8 cellular contexts compared by ENCODE assay signal in genomic region chr18:63131106-63131943, GRCh38.
DNase-seq lines count a peak whose midpoint lies in the region; ATAC-seq and TF ChIP-seq lines count a peak whose summit lies in the region.

No MANE protein-coding gene starts in this region.

- H3K4me1 ChIP-seq in RWPE2 (ENCODE audit: insufficient read depth, poor library complexity, severe bottlenecking): no peaks in the 10 kb centered on the region
- H3K4me1 ChIP-seq in left ventricle myocardium inferior: peaks cover 12% of the 10 kb centered on the region
- peaks cover 18 to 23% of the 10 kb centered on the region in 2 donors for H3K4me1 ChIP-seq in gastrocnemius medialis

- no peak overlapping the region for H3K4me3 Mint-ChIP-seq in activated naive CD8-positive, alpha-beta T cell treated with anti-CD3 and anti-CD28 coated beads, Interleukin-2, amount 50 U/mL, for 24 hours

- peak; percentile 56 for TF ChIP-seq CTCF in GM06990 (IDR thresholded peaks at IDR 0.05; ENCODE audit: insufficient read depth, low read length, poor library complexity, severe bottlenecking)
- TF ChIP-seq CTCF in RWPE2 (IDR thresholded peaks at IDR 0.05; ENCODE audit: poor library complexity, severe bottlenecking): peak; percentile 71
- TF ChIP-seq CTCF in left ventricle myocardium inferior (IDR thresholded peaks at IDR 0.05; ENCODE audit: borderline replicate concordance): peak; percentile 79
- TF ChIP-seq CTCF in gastrocnemius medialis (IDR thresholded peaks at IDR 0.05 in 4 of 5, conservative IDR thresholded peaks at IDR 0.05 in 1 of 5): peak; percentile 48 to 69 (median 63)

- TF ChIP-seq POLR2A in gastrocnemius medialis (IDR thresholded peaks at IDR 0.05): no peak

- H3K27ac Mint-ChIP-seq in activated naive CD8-positive, alpha-beta T cell treated with anti-CD3 and anti-CD28 coated beads, Interleukin-2, amount 50 U/mL, for 24 hours: peak overlapping the region; percentile 71

- H3K27ac ChIP-seq in RWPE2 (ENCODE audit: poor library complexity, severe bottlenecking): no peak overlapping the region
- peak overlapping the region; percentile 32 for H3K27ac ChIP-seq in left ventricle myocardium inferior (replicated peaks)
- peak overlapping the region; percentile 24 to 55 (median 48) for H3K27ac ChIP-seq in gastrocnemius medialis

- H3K27me3 Mint-ChIP-seq in activated naive CD8-positive, alpha-beta T cell treated with anti-CD3 and anti-CD28 coated beads, Interleukin-2, amount 50 U/mL, for 24 hours: no peaks in the 10 kb centered on the region

- H3K9me3 ChIP-seq in RWPE2 (ENCODE audit: severe bottlenecking) (no peaks in the 10 kb centered on the region), left ventricle myocardium inferior (replicated peaks) (no peaks in the 10 kb centered on the region), gastrocnemius medialis (no peaks in the 10 kb centered on the region)

- H3K4me3 ChIP-seq in GM06990 (replicated peaks; ENCODE audit: low read depth, low read length) (no peak overlapping the region), RWPE2 (ENCODE audit: severe bottlenecking) (no peak overlapping the region), left ventricle myocardium inferior (no peak overlapping the region), gastrocnemius medialis (no peak overlapping the region)

- peak; percentile 46 for ATAC-seq in HG03432 (IDR thresholded peaks at IDR 0.05; ENCODE audit: unreplicated experiment)
- no peak for ATAC-seq in RWPE2 (ENCODE audit: low read depth)
- ATAC-seq in activated naive CD8-positive, alpha-beta T cell treated with anti-CD3 and anti-CD28 coated beads, Interleukin-2, amount 50 U/mL, for 24 hours: peak; percentile 17
- peak; percentile 50 to 59 for ATAC-seq in gastrocnemius medialis

- DNase-seq in GM06990 (ENCODE audit: extremely low read depth, insufficient read length) (no peak), RWPE2 (ENCODE audit: low spot score) (no peak), left ventricle myocardium inferior (no peak), gastrocnemius medialis (peak; percentile 27 to 33), posterior vena cava (ENCODE audit: low spot score) (no peak), UCSD-AML1 (lab: John Stamatoyannopoulos, UW; ENCODE audit: unreplicated experiment) (no peak)
- DNase-seq in activated naive CD8-positive, alpha-beta T cell treated with anti-CD3 and anti-CD28 coated beads, Interleukin-2, amount 50 U/mL, for 24 hours: peak; percentile 54

- H3K36me3 ChIP-seq in GM06990 (ENCODE audit: control insufficient read depth, insufficient read depth, low read length) (peaks cover 9% of the 10 kb centered on the region), RWPE2 (ENCODE audit: low read depth) (no peaks in the 10 kb centered on the region), left ventricle myocardium inferior (no peaks in the 10 kb centered on the region), gastrocnemius medialis (no peaks in the 10 kb centered on the region)

- H3K4me1 Mint-ChIP-seq in activated naive CD8-positive, alpha-beta T cell treated with anti-CD3 and anti-CD28 coated beads, Interleukin-2, amount 50 U/mL, for 24 hours: peaks cover 33% of the 10 kb centered on the region

- intact Hi-C loops in left ventricle myocardium inferior (cut with micrococcal nuclease): loop anchor here (5.0 kb wide), 1 partner anchor 191 kb away; no protein-coding TSS in a partner anchor
- intact Hi-C loops in gastrocnemius medialis (cut with DNase I; ENCODE audit: low total_unique reads): loop anchor here (1.0 to 10.0 kb wide), 5 partner anchors 23 to 293 kb away; partner anchors contain the start of gene VPS4B
- intact Hi-C loops in posterior vena cava (cut with DNase I): loop anchor here (2.0 to 10.0 kb wide), 3 partner anchors 113 to 191 kb away; no protein-coding TSS in a partner anchor

- peaks cover 14% of the 10 kb centered on the region for H3K36me3 Mint-ChIP-seq in activated naive CD8-positive, alpha-beta T cell treated with anti-CD3 and anti-CD28 coated beads, Interleukin-2, amount 50 U/mL, for 24 hours (ENCODE audit: low read depth)

- no peaks in the 10 kb centered on the region for H3K27me3 ChIP-seq in GM06990 (replicated peaks; ENCODE audit: control insufficient read depth, insufficient read depth, low read length)
- H3K27me3 ChIP-seq in RWPE2 (ENCODE audit: insufficient read depth, poor library complexity, severe bottlenecking): no peaks in the 10 kb centered on the region
- H3K27me3 ChIP-seq in left ventricle myocardium inferior (ENCODE audit: low read depth): no peaks in the 10 kb centered on the region
- no peaks in the 10 kb centered on the region for H3K27me3 ChIP-seq in gastrocnemius medialis

- in situ Hi-C loops in gastrocnemius medialis (cut with MboI; ENCODE audit: low sequenced_read_pairs in 4 of 4): loop anchor here (5.0 to 25.0 kb wide), 4 partner anchors 186 to 306 kb away; partner anchors contain the start of gene BCL2 (in 1 of the 4)

- no peaks in the 10 kb centered on the region for H3K9me3 Mint-ChIP-seq in activated naive CD8-positive, alpha-beta T cell treated with anti-CD3 and anti-CD28 coated beads, Interleukin-2, amount 50 U/mL, for 24 hours

Comparison
In these comparisons a context has a peak if more than half of its experiments do, and no peak if none do; other contexts are left out.
1. DNase-seq: peak in activated naive CD8-positive, alpha-beta T cell treated with anti-CD3 and anti-CD28 coated beads, Interleukin-2, amount 50 U/mL, for 24 hours (single experiment) and gastrocnemius medialis (2 of 2); none in GM06990 (single experiment), RWPE2 (single experiment), left ventricle myocardium inferior (single experiment), posterior vena cava (single experiment) and UCSD-AML1 (single experiment).
2. Peak in every context shown above with its lines, with median percentiles within 50 percentile points of each other: CTCF ChIP-seq.